Comparison of ENCODE assay signal across 19 cellular contexts in genomic region chr1:208080396-208081276, GRCh38.
"Had no signal": no experiment of that assay in that cellular context is flagged by ENCODE, and none has a peak within 500 bp of the region (broad histone marks: within the 10 kb centered on the region; RNA-seq: fewer than 3 reads in every experiment).

No MANE protein-coding gene starts in this region.

- DNase-seq: activated CD4-positive, alpha-beta T cell treated with anti-CD3 and anti-CD28 coated beads, Interleukin-2, amount 10 ng/mL, durations not matched to agents 24 days and 14 days; activated CD8-positive, alpha-beta memory T cell treated with anti-CD3 and anti-CD28 coated beads, Interleukin-2, amount 10 ng/mL, durations not matched to agents 7 days and 5 days; activated CD8-positive, alpha-beta T cell treated with anti-CD3 and anti-CD28 coated beads for 36 hours; activated naive CD4-positive, alpha-beta T cell; activated naive CD8-positive, alpha-beta T cell treated with anti-CD3 and anti-CD28 coated beads for 36 hours; activated T-cell treated with anti-CD3 and anti-CD28 coated beads for 4 hours; amniotic stem cell; dermis blood vessel endothelial cell; effector CD8-positive, alpha-beta T cell; foreskin keratinocyte; SK-N-SH; stimulated activated CD4-positive, alpha-beta T cell treated with anti-CD3 and anti-CD28 coated beads, Interleukin-1b, Interleukin-23, amount 100 ng/mL, for 48 hours; tibial artery had no signal

- H3K4me1 ChIP-seq: prostate gland had no signal

- H3K27me3 ChIP-seq: cardiac muscle cell, foreskin keratinocyte, right atrium auricular region, tibial artery had no signal

- H3K36me3 ChIP-seq: prostate gland had no signal

- H3K9ac ChIP-seq: SK-N-SH had no signal

- H3K27ac ChIP-seq: cardiac muscle cell, foreskin keratinocyte, prostate gland, right atrium auricular region, skin epidermis, tibial artery, VCaP had no signal

- H3K9me3 ChIP-seq: prostate gland, right atrium auricular region, SK-N-SH, tibial artery had no signal

- H3K4me2 ChIP-seq: SK-N-SH had no signal

- ATAC-seq: activated CD4-positive, CD25-positive, alpha-beta regulatory T cell treated with anti-CD3 and anti-CD28 coated beads, Interleukin-2, amount 50 U/mL, for 24 hours; activated CD8-positive, alpha-beta memory T cell treated with anti-CD3 and anti-CD28 coated beads, Interleukin-2, amount 10 ng/mL, durations not matched to agents 7 days and 5 days; activated CD8-positive, alpha-beta T cell treated with anti-CD3 and anti-CD28 coated beads for 36 hours; foreskin keratinocyte had no signal

- H3K4me3 ChIP-seq: cardiac muscle cell, prostate gland, right atrium auricular region, skin epidermis, tibial artery had no signal
